ENCODE assay signal across 18 cellular contexts in genomic region chr11:70914496-70914895, GRCh38.
"Had no signal": no experiment of that assay in that cellular context is flagged by ENCODE, and none has a peak within 500 bp of the region (broad histone marks: within the 10 kb centered on the region; RNA-seq: fewer than 3 reads in every experiment).

No MANE protein-coding gene starts in this region.

- FAIRE-seq: TTC549, urothelium cell line had no signal

- H3K36me3 Mint-ChIP-seq: activated naive CD8-positive, alpha-beta T cell; natural killer cell treated with Interleukin-12 subunit alpha and Interleukin-12 subunit beta and Interleukin-15 and Interleukin-18, amount 100 ng/mL, for 72 hours had no signal

- H3K27ac Mint-ChIP-seq: activated naive CD8-positive, alpha-beta T cell; natural killer cell treated with Interleukin-12 subunit alpha and Interleukin-12 subunit beta and Interleukin-15 and Interleukin-18, amount 100 ng/mL, for 72 hours had no signal

- H3K4me3 Mint-ChIP-seq: activated naive CD8-positive, alpha-beta T cell; natural killer cell treated with Interleukin-12 subunit alpha and Interleukin-12 subunit beta and Interleukin-15 and Interleukin-18, amount 100 ng/mL, for 72 hours had no signal

- H3K9me3 ChIP-seq: breast epithelium, lower lobe of right lung, psoas muscle, thoracic aorta had no signal

- H3K27ac ChIP-seq: lower lobe of right lung, psoas muscle, thoracic aorta had no signal

- H3K36me3 ChIP-seq: breast epithelium, heart left ventricle, lower lobe of right lung, thoracic aorta had no signal

- H3K4me3 ChIP-seq: breast epithelium, heart left ventricle, lower lobe of right lung, psoas muscle, thoracic aorta had no signal

- H3K27me3 ChIP-seq: breast epithelium had no signal

- ATAC-seq: heart left ventricle; natural killer cell treated with Interleukin-12 subunit alpha and Interleukin-12 subunit beta and Interleukin-15 and Interleukin-18, amount 100 ng/mL, for 72 hours; psoas muscle; sciatic nerve had no signal

- H3K4me1 ChIP-seq: breast epithelium, heart left ventricle, lower lobe of right lung, psoas muscle had no signal

- DNase-seq: activated CD4-positive, alpha-beta T cell treated with anti-CD3 and anti-CD28 coated beads, Interleukin-2, amount 50 U/mL, for 1 hour; activated T-cell treated with anti-CD3 and anti-CD28 coated beads for 4 hours; dermis blood vessel endothelial cell; foreskin melanocyte; heart left ventricle; midbrain; psoas muscle; stimulated activated CD4-positive, alpha-beta T cell treated with anti-CD3 and anti-CD28 coated beads, Interleukin-2, amount 100 ng/mL, for 48 hours; stimulated activated naive CD4-positive, alpha-beta T cell treated with Interleukin-2 at 50 U/mL for 16 hours; T-helper 2 cell had no signal
